In genomic region chr9:136866898-136867421, GRCh38 we compare ENCODE assay signal across 8 cellular contexts. TPM values are rescaled to one million over a fixed set of nuclear protein-coding genes. Genes with fewer than 3 reads are reported as not detected.
DNase-seq lines count a peak whose midpoint lies in the region; TF ChIP-seq lines count a peak whose summit lies in the region.
"Not testable (repeated sequence)": the region's sequence is repeated elsewhere in the genome, so short reads cannot be mapped to it uniquely, and the experiment has no call there.

No MANE protein-coding gene starts in this region.

- H3K27ac ChIP-seq in SK-N-MC, neural progenitor cell: not testable (repeated sequence)
- H3K27ac ChIP-seq in stomach, result peak overlapping the region in 4 of 5 donors; percentile 88 to 98 (median 95)

- peaks cover 16% of the 10 kb centered on the region for H3K4me1 Mint-ChIP-seq in activated naive CD8-positive, alpha-beta T cell (ENCODE audit: low read depth)
- H3K4me1 Mint-ChIP-seq in endothelial cell (ENCODE audit: unreplicated experiment); neural progenitor cell: not testable (repeated sequence)
- H3K4me1 Mint-ChIP-seq in immature natural killer cell, result peaks cover 20 to 25% of the 10 kb centered on the region in 2 donors

- H3K9ac ChIP-seq in SK-N-MC (ENCODE audit: insufficient read length), result peak overlapping the region; percentile 65
- peak overlapping the region; percentile 55 for H3K9ac ChIP-seq in neural progenitor cell

- TF ChIP-seq POLR2A in stomach (IDR thresholded peaks at IDR 0.05), result not testable (repeated sequence)

- peaks cover 36% of the 10 kb centered on the region for H3K79me2 ChIP-seq in neural progenitor cell (ENCODE audit: low read depth)

- intact Hi-C loops in stomach (cut with DNase I; ENCODE audit: low total_unique reads), result not testable (repeated sequence)

- not testable (repeated sequence) for H3K27me3 ChIP-seq in neural progenitor cell, stomach

- H3K27me3 Mint-ChIP-seq in activated naive CD8-positive, alpha-beta T cell; immature natural killer cell (ENCODE audit: low read depth in 3 of 3); neural progenitor cell (ENCODE audit: insufficient read depth, low read depth): not testable (repeated sequence)
- H3K27me3 Mint-ChIP-seq in endothelial cell (ENCODE audit: unreplicated experiment), result peaks cover 14% of the 10 kb centered on the region

- H3K4me2 ChIP-seq in neural progenitor cell, result peak overlapping the region; percentile 79

- 78 to 86% (median 80%) methylated on average over 29 of the region's 29 CpGs for WGBS in stomach, 5 donors

- H3K4me1 ChIP-seq in neural progenitor cell, result not testable (repeated sequence)
- H3K4me1 ChIP-seq in stomach, result peaks cover 15 to 42% (median 37%) of the 10 kb centered on the region in 4 donors

- H2AFZ ChIP-seq in neural progenitor cell (replicated peaks), result not testable (repeated sequence)

- H3K4me3 ChIP-seq in AG10803 (ENCODE audit: low read length), result peak overlapping the region; percentile 79
- peak overlapping the region; percentile 75 for H3K4me3 ChIP-seq in HFF-Myc (replicated peaks; ENCODE audit: low read depth, low read length)
- peak overlapping the region; percentile 94 for H3K4me3 ChIP-seq in SK-N-MC
- peak overlapping the region; percentile 89 for H3K4me3 ChIP-seq in neural progenitor cell
- peak overlapping the region; percentile 72 to 100 (median 94) for H3K4me3 ChIP-seq in stomach

- not testable (repeated sequence) for DNase-seq in AG10803 (ENCODE audit: low read depth); HFF-Myc (ENCODE audit: extremely low read depth, low read depth); SK-N-MC (ENCODE audit: low read depth, low spot score); endothelial cell (ENCODE audit: low spot score); immature natural killer cell; neural progenitor cell (ENCODE audit: low spot score); stomach

- peak overlapping the region; percentile 46 for H3K27ac Mint-ChIP-seq in activated naive CD8-positive, alpha-beta T cell
- not testable (repeated sequence) for H3K27ac Mint-ChIP-seq in endothelial cell (ENCODE audit: unreplicated experiment); neural progenitor cell
- peak overlapping the region in 5 of 6 donors; percentile 23 to 84 (median 62) for H3K27ac Mint-ChIP-seq in immature natural killer cell

- TF ChIP-seq EP300 in stomach (IDR thresholded peaks at IDR 0.05), result not testable (repeated sequence)

- not testable (repeated sequence) for H3K9me3 Mint-ChIP-seq in activated naive CD8-positive, alpha-beta T cell (ENCODE audit: low read depth); endothelial cell (ENCODE audit: unreplicated experiment); immature natural killer cell
- H3K9me3 Mint-ChIP-seq in neural progenitor cell, result peaks cover 29% of the 10 kb centered on the region

- H3K36me3 Mint-ChIP-seq in activated naive CD8-positive, alpha-beta T cell; immature natural killer cell: not testable (repeated sequence)
- H3K36me3 Mint-ChIP-seq in endothelial cell (ENCODE audit: low read depth, unreplicated experiment) (peaks cover 23% of the 10 kb centered on the region), neural progenitor cell (peaks cover 24% of the 10 kb centered on the region)

- H3K36me3 ChIP-seq in SK-N-MC (ENCODE audit: insufficient read depth, low read length) (peaks cover 18% of the 10 kb centered on the region; the same call in 1 of the 2 replicates), stomach (peaks cover 21 to 24% (median 22%) of the 10 kb centered on the region in 4 donors)
- not testable (repeated sequence) for H3K36me3 ChIP-seq in neural progenitor cell

- not testable (repeated sequence) for H3F3A ChIP-seq in neural progenitor cell (ENCODE audit: low read depth)

- H4K20me1 ChIP-seq in neural progenitor cell (ENCODE audit: low read depth), result peaks cover 30% of the 10 kb centered on the region

- TF ChIP-seq CTCF in AG10803 (conservative IDR thresholded peaks at IDR 0.05; ENCODE audit: low read length); HFF-Myc (IDR thresholded peaks at IDR 0.05; ENCODE audit: low read depth, low read length, missing control alignments); endothelial cell (IDR thresholded peaks at IDR 0.05; ENCODE audit: unreplicated experiment); neural progenitor cell (IDR thresholded peaks at IDR 0.05); stomach (IDR thresholded peaks at IDR 0.05): not testable (repeated sequence)

- peak overlapping the region; percentile 71 for H3K4me3 Mint-ChIP-seq in activated naive CD8-positive, alpha-beta T cell
- H3K4me3 Mint-ChIP-seq in endothelial cell (ENCODE audit: unreplicated experiment) (peak overlapping the region; percentile 62), immature natural killer cell (peak overlapping the region; percentile 61 to 78 (median 68)), neural progenitor cell (peak overlapping the region; percentile 82)

- not testable (repeated sequence) for H3K9me3 ChIP-seq in SK-N-MC (ENCODE audit: low read depth, low read length); neural progenitor cell (ENCODE audit: low read depth); stomach

RNA-seq across cellular contexts. Expression of gene EDF1, which starts 0.9 kb away (rescaled TPM):
- total RNA-seq in endothelial cell (ENCODE audit: unreplicated experiment), result 286 TPM
- polyA plus RNA-seq in immature natural killer cell, result 100 to 1,000 TPM; 309 to 463 (median 411) TPM
- total RNA-seq in neural progenitor cell (ENCODE audit: low replicate concordance), result 269 and 293 TPM in 2 replicates
- total RNA-seq in stomach, result 100 to 1,000 TPM; 132 to 229 (median 208) TPM
- polyA plus RNA-seq in stomach, result 100 to 1,000 TPM; 572 to 798 (median 789) TPM

RNA-seq across cellular contexts. Expression of gene MAMDC4, which starts 14.8 kb away (rescaled TPM):
- total RNA-seq in endothelial cell (ENCODE audit: unreplicated experiment) (10.0 TPM), neural progenitor cell (ENCODE audit: low replicate concordance) (2.6 and 8.3 TPM in 2 replicates), stomach (100 to 1,000 TPM in 1 of 5 donors, 1 to 10 TPM in 4; 1.8 to 317 (median 5.8) TPM)
- polyA plus RNA-seq in immature natural killer cell (under 1 TPM in 1 of 3 donors, not detected in 2; 0.19 TPM), stomach (10 to 100 TPM in 1 of 3 donors, 1 to 10 TPM in 2; 1.1 to 11.2 (median 3.1) TPM)

RNA-seq across cellular contexts. Expression of gene PHPT1, which starts 17.8 kb away (rescaled TPM):
- total RNA-seq in endothelial cell (ENCODE audit: unreplicated experiment) (134 TPM), neural progenitor cell (ENCODE audit: low replicate concordance) (58.8 and 110 TPM in 2 replicates), stomach (10 to 100 TPM; 31.5 to 45.5 (median 38.8) TPM)
- polyA plus RNA-seq in immature natural killer cell (100 to 1,000 TPM; 127 to 212 (median 166) TPM), stomach (100 to 1,000 TPM; 151 to 168 (median 156) TPM)

RNA-seq across cellular contexts. Expression of gene TRAF2, which starts 19.4 kb away (rescaled TPM):
- total RNA-seq in endothelial cell (ENCODE audit: unreplicated experiment) (21.7 TPM), neural progenitor cell (ENCODE audit: low replicate concordance) (16.1 and 33.9 TPM in 2 replicates), stomach (100 to 1,000 TPM in 1 of 5 donors, 10 to 100 TPM in 2, 1 to 10 TPM in 2; 5.5 to 248 (median 12.8) TPM)
- polyA plus RNA-seq in immature natural killer cell (10 to 100 TPM in 2 of 3 donors, 1 to 10 TPM in 1; 7.6 to 32.7 (median 11.0) TPM), stomach (10 to 100 TPM; 10.0 to 12.1 (median 11.3) TPM)

RNA-seq across cellular contexts. Expression of gene AJM1, which starts 24.7 kb away (rescaled TPM):
- total RNA-seq in endothelial cell (ENCODE audit: unreplicated experiment) (0.80 TPM), neural progenitor cell (ENCODE audit: low replicate concordance) (0.77 TPM in 1 of 2 replicates, not detected in the other), stomach (10 to 100 TPM in 2 of 5 donors, 1 to 10 TPM in 3; 1.4 to 37.4 (median 9.3) TPM)
- polyA plus RNA-seq in immature natural killer cell (under 1 TPM; 0.09 to 1.00 (median 0.82) TPM), stomach (1 to 10 TPM in 2 of 3 donors, under 1 TPM in 1; 0.46 to 3.3 (median 1.5) TPM)
